1 cellular context compared by ENCODE assay signal in the genomic region with DNA sequence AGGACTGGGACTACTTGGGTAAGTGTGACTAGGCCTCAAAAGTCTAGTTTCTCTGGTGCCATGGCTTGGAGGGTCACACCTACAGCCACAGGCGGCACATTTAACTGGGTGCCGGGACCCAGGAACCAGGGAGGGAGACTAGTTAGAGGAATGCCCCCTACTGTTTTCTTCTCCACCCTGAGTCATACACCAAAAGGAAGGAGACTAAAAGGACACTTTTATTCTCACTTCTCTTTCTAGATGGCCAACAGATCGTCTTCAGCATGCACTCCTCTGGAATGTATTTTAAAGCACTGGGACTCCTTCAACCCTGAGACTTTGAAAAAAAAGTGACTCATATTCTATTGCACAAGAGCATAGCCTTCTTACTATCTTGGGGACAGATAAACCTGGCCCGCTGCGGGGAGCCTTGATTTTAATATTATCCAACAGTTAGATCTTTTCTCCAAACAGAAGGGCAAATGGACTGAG.
TF ChIP-seq lines count a peak whose summit lies in the region.

No MANE protein-coding gene starts in this region.

TF ChIP-seq in GM23338, 12 proteins besides CTCF, POLR2A, EP300 and RAD21 (continued from another document):
- TF ChIP-seq, protein P1, sequence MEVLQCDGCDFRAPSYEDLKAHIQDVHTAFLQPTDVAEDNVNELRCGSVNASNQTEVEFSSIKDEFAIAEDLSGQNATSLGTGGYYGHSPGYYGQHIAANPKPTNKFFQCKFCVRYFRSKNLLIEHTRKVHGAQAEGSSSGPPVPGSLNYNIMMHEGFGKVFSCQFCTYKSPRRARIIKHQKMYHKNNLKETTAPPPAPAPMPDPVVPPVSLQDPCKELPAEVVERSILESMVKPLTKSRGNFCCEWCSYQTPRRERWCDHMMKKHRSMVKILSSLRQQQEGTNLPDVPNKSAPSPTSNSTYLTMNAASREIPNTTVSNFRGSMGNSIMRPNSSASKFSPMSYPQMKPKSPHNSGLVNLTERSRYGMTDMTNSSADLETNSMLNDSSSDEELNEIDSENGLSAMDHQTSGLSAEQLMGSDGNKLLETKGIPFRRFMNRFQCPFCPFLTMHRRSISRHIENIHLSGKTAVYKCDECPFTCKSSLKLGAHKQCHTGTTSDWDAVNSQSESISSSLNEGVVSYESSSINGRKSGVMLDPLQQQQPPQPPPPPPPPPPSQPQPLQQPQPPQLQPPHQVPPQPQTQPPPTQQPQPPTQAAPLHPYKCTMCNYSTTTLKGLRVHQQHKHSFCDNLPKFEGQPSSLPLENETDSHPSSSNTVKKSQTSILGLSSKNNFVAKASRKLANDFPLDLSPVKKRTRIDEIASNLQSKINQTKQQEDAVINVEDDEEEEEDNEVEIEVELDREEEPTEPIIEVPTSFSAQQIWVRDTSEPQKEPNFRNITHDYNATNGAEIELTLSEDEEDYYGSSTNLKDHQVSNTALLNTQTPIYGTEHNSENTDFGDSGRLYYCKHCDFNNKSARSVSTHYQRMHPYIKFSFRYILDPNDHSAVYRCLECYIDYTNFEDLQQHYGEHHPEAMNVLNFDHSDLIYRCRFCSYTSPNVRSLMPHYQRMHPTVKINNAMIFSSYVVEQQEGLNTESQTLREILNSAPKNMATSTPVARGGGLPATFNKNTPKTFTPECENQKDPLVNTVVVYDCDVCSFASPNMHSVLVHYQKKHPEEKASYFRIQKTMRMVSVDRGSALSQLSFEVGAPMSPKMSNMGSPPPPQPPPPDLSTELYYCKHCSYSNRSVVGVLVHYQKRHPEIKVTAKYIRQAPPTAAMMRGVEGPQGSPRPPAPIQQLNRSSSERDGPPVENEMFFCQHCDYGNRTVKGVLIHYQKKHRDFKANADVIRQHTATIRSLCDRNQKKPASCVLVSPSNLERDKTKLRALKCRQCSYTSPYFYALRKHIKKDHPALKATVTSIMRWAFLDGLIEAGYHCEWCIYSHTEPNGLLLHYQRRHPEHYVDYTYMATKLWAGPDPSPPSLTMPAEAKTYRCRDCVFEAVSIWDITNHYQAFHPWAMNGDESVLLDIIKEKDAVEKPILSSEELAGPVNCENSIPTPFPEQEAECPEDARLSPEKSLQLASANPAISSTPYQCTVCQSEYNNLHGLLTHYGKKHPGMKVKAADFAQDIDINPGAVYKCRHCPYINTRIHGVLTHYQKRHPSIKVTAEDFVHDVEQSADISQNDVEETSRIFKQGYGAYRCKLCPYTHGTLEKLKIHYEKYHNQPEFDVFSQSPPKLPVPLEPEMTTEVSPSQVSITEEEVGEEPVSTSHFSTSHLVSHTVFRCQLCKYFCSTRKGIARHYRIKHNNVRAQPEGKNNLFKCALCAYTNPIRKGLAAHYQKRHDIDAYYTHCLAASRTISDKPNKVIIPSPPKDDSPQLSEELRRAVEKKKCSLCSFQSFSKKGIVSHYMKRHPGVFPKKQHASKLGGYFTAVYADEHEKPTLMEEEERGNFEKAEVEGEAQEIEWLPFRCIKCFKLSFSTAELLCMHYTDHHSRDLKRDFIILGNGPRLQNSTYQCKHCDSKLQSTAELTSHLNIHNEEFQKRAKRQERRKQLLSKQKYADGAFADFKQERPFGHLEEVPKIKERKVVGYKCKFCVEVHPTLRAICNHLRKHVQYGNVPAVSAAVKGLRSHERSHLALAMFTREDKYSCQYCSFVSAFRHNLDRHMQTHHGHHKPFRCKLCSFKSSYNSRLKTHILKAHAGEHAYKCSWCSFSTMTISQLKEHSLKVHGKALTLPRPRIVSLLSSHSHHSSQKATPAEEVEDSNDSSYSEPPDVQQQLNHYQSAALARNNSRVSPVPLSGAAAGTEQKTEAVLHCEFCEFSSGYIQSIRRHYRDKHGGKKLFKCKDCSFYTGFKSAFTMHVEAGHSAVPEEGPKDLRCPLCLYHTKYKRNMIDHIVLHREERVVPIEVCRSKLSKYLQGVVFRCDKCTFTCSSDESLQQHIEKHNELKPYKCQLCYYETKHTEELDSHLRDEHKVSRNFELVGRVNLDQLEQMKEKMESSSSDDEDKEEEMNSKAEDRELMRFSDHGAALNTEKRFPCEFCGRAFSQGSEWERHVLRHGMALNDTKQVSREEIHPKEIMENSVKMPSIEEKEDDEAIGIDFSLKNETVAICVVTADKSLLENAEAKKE (CRISPR knock-in tag; IDR thresholded peaks at IDR 0.05) = no peak
- TF ChIP-seq POLR2AphosphoS5 (IDR thresholded peaks at IDR 0.05; ENCODE audit: low read depth) (no peak), JUNB (IDR thresholded peaks at IDR 0.05; ENCODE audit: unreplicated experiment) (no peak)
TF ChIP-seq in GM23338: peak in this region for 0.
